In the genomic region with DNA sequence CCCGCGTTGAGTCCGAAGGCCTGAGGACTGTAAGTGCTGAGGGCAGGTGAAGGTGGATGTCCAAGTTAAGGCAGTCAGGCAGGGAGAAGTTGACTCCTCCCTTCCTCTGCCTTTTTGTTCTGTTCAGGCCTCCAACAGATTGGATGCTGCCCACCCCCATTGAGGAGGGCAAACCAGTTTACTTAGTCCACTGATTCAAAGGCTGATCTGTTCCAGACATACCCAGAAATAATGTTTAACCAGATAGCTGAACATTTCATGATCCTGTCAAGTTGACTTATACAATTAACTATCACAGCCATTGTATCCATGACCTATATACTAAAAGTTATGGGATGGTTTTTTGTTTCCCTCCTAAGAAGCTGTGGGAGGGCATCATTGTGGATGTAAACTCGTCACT, we compare ENCODE assay signal across 21 cellular contexts. TPM values are rescaled to one million over a fixed set of nuclear protein-coding genes. Genes with fewer than 3 reads are reported as not detected.
DNase-seq lines count a peak whose midpoint lies in the region; ATAC-seq and TF ChIP-seq lines count a peak whose summit lies in the region.
"Had no signal": no experiment of that assay in that cellular context is flagged by ENCODE, and none has a peak within 500 bp of the region (broad histone marks: within the 10 kb centered on the region; RNA-seq: fewer than 3 reads in every experiment).

No MANE protein-coding gene starts in this region.

- H3K4me3 Mint-ChIP-seq in activated CD4-positive, alpha-beta T cell treated with anti-CD3 and anti-CD28 coated beads for 36 hours = no peak overlapping the region

- H4K8ac ChIP-seq in IMR-90 (ENCODE audit: low read depth in 2 of 2, low read length in 2 of 2) (peak overlapping the region in 1 of 2 experiments; percentile 51; a peak in 2 of 4 replicates), mesenchymal stem cell (ENCODE audit: low read length) (no peak overlapping the region)

- H3K9me3 Mint-ChIP-seq in activated CD4-positive, alpha-beta T cell treated with anti-CD3 and anti-CD28 coated beads for 36 hours (ENCODE audit: low read depth) = peaks cover 2% of the 10 kb centered on the region
- H3K9me3 Mint-ChIP-seq in activated naive CD4-positive, alpha-beta T cell treated with anti-CD3 and anti-CD28 coated beads, Interleukin-2, amount 50 U/mL, for 72 hours = peaks cover 0 to 18% of the 10 kb centered on the region in 2 donors
- H3K9me3 Mint-ChIP-seq: CD4-positive, CD25-positive, alpha-beta regulatory T cell had no signal

- TF ChIP-seq RAD21 in IMR-90 (IDR thresholded peaks at IDR 0.05; ENCODE audit: low read length) = no peak

- TF ChIP-seq POLR2A in IMR-90 (IDR thresholded peaks at IDR 0.05; ENCODE audit: low read depth, low read length) = no peak

- H3K18ac ChIP-seq in IMR-90 (ENCODE audit: low read depth, low read length) = peak overlapping the region; percentile 78
- H3K18ac ChIP-seq in mesenchymal stem cell (ENCODE audit: low read depth in 1 of 2, low read length in 2 of 2) = peak overlapping the region in 1 of 2 experiments; percentile 79

- no peaks in the 10 kb centered on the region for H3K27me3 Mint-ChIP-seq in activated CD4-positive, alpha-beta T cell treated with anti-CD3 and anti-CD28 coated beads for 36 hours

- H3K4ac ChIP-seq in IMR-90 (ENCODE audit: low read depth, low read length) (peak overlapping the region; percentile 79), mesenchymal stem cell (ENCODE audit: low read depth in 1 of 2, low read length in 2 of 2) (no peak overlapping the region)

- H3K27me3 ChIP-seq in IMR-90 (ENCODE audit: control insufficient read depth, insufficient read depth, low read length) = no peaks in the 10 kb centered on the region
- H3K27me3 ChIP-seq in mesenchymal stem cell (ENCODE audit: control insufficient read depth in 1 of 2, insufficient read depth in 1 of 2, low read length in 2 of 2) = no peaks in the 10 kb centered on the region

- dilution Hi-C loops in IMR-90 (cut with HindIII; ENCODE audit: low sequenced_read_pairs, unreplicated experiment) = no loop called here

- H3K9ac ChIP-seq in IMR-90 (ENCODE audit: low read depth, low read length) (no peak overlapping the region), mesenchymal stem cell (ENCODE audit: low read length) (peak overlapping the region; percentile 39)

- H3K36me3 Mint-ChIP-seq in activated CD4-positive, alpha-beta T cell treated with anti-CD3 and anti-CD28 coated beads for 36 hours (ENCODE audit: low read depth) = peaks cover 26% of the 10 kb centered on the region
- peaks cover 17 to 37% of the 10 kb centered on the region in 2 donors for H3K36me3 Mint-ChIP-seq in activated naive CD4-positive, alpha-beta T cell treated with anti-CD3 and anti-CD28 coated beads, Interleukin-2, amount 50 U/mL, for 72 hours
- H3K36me3 Mint-ChIP-seq: CD4-positive, CD25-positive, alpha-beta regulatory T cell had no signal

- in situ Hi-C loops in IMR-90 (cut with MboI; ENCODE audit: low sequenced_read_pairs) = no loop called here

- POLR2A ChIA-PET in activated CD4-positive, alpha-beta T cell treated with anti-CD3 and anti-CD28 coated beads for 36 hours (lab: Charles Lee) = interaction anchor here (1.1 to 2.7 kb wide), 10 partner anchors 9 to 346 kb away, joined by 3 to 51 read pairs (median 10); partner anchors contain the start of gene TNFSF8
- POLR2A ChIA-PET in IMR-90 (lab: Charles Lee; ENCODE audit: unreplicated experiment) = interaction anchor here (0.5 kb wide), 1 partner anchor 790 kb away, joined by 3 read pairs; no protein-coding TSS in a partner anchor

- CTCF ChIA-PET in activated CD4-positive, alpha-beta T cell treated with anti-CD3 and anti-CD28 coated beads for 36 hours (lab: Charles Lee) = interaction anchor here (0.7 to 2.4 kb wide), 11 partner anchors 9 to 324 kb away, joined by 3 to 10 read pairs (median 3); no protein-coding TSS in a partner anchor
- CTCF ChIA-PET in IMR-90 (lab: Yijun Ruan, JAX) = interaction anchor here (0.9 to 2.6 kb wide), 3 partner anchors 9 to 224 kb away, joined by 3 to 18 read pairs (median 4); partner anchors contain the start of gene TEX48

- intact Hi-C loops in activated CD4-positive, alpha-beta T cell treated with anti-CD3 and anti-CD28 coated beads for 36 hours (cut with DNase I, micrococcal nuclease) = loop anchor here (1.0 to 10.0 kb wide), 8 partner anchors 8 to 1994 kb away; partner anchors contain the start of gene TRIM32 (in 1 of the 2)
- intact Hi-C loops in IMR-90 (cut with micrococcal nuclease) = no loop called here

- peak overlapping the region; percentile 74 to 85 for H2BK12ac ChIP-seq in mesenchymal stem cell (ENCODE audit: low read length in 2 of 2)

- H2AK5ac ChIP-seq in IMR-90 (ENCODE audit: low read depth, low read length) (peak overlapping the region; percentile 81), mesenchymal stem cell (ENCODE audit: low read length, severe bottlenecking) (peak overlapping the region; percentile 93)

- no peaks in the 10 kb centered on the region for H3K36me3 ChIP-seq in IMR-90 (ENCODE audit: control insufficient read depth, insufficient read depth, low read length)
- no peaks in the 10 kb centered on the region for H3K36me3 ChIP-seq in mesenchymal stem cell (ENCODE audit: control insufficient read depth in 1 of 2, insufficient read depth in 2 of 2, low read depth in 1 of 2, low read length in 2 of 2)
- H3K36me3 ChIP-seq: heart right ventricle had no signal

- no peak overlapping the region for H2AK9ac ChIP-seq in IMR-90 (replicated peaks; ENCODE audit: low read depth, low read length, poor library complexity)

- peak overlapping the region; percentile 38; the same call in 1 of the 2 replicates for H3K14ac ChIP-seq in IMR-90 (replicated peaks; ENCODE audit: low read depth, low read length)
- H3K14ac ChIP-seq in mesenchymal stem cell (ENCODE audit: low read length in 2 of 2) = no peak overlapping the region

- H3K56ac ChIP-seq in IMR-90 (ENCODE audit: extremely low read depth, insufficient read depth, low read length) = no peak overlapping the region

- H4K91ac ChIP-seq in IMR-90 (ENCODE audit: insufficient read depth, low read depth, low read length) (peak overlapping the region; percentile 47), mesenchymal stem cell (ENCODE audit: low read length) (peak overlapping the region; percentile 70)

- peaks cover 18% of the 10 kb centered on the region for H3K9me1 ChIP-seq in IMR-90 (ENCODE audit: insufficient read depth, low read length)

- peaks cover 94% of the 10 kb centered on the region for H3K4me1 Mint-ChIP-seq in activated CD4-positive, alpha-beta T cell treated with anti-CD3 and anti-CD28 coated beads for 36 hours

- H3K79me1 ChIP-seq in IMR-90 (ENCODE audit: low read depth in 1 of 2, low read length in 2 of 2) = no peaks in the 10 kb centered on the region
- H3K79me1 ChIP-seq in mesenchymal stem cell (replicated peaks; ENCODE audit: low read length, poor library complexity, severe bottlenecking) = no peaks in the 10 kb centered on the region

- no peaks in the 10 kb centered on the region for H3K9me3 ChIP-seq in IMR-90 (ENCODE audit: control insufficient read depth, insufficient read depth, low read length)
- no peaks in the 10 kb centered on the region for H3K9me3 ChIP-seq in mesenchymal stem cell (ENCODE audit: control insufficient read depth, low read length)
- H3K9me3 ChIP-seq: heart right ventricle had no signal

- H3K27ac Mint-ChIP-seq in activated CD4-positive, alpha-beta T cell treated with anti-CD3 and anti-CD28 coated beads for 36 hours = peak overlapping the region; percentile 98
- H3K27ac Mint-ChIP-seq in activated naive CD4-positive, alpha-beta T cell treated with anti-CD3 and anti-CD28 coated beads, Interleukin-2, amount 50 U/mL, for 72 hours = peak overlapping the region; percentile 99

- no CpG with 5 or more reads among the region's 4 CpGs for WGBS in IMR-90 (ENCODE audit: extremely low coverage in 2 of 2, insufficient read length in 1 of 2), 2 experiments
- WGBS in mesenchymal stem cell = 82% methylated on average over 4 of the region's 4 CpGs

- peak overlapping the region; percentile 9 for H4K5ac ChIP-seq in IMR-90 (ENCODE audit: low read depth, low read length)

- no peak overlapping the region for H3K27ac ChIP-seq in IMR-90 (ENCODE audit: insufficient read depth, low read length)
- H3K27ac ChIP-seq in mesenchymal stem cell (ENCODE audit: low read length, poor library complexity, severe bottlenecking) = peak overlapping the region; percentile 84
- H3K27ac ChIP-seq: 22Rv1, coronary artery had no signal

- H2BK120ac ChIP-seq in IMR-90 (ENCODE audit: low read depth, low read length) = peak overlapping the region; percentile 86
- H2BK120ac ChIP-seq in mesenchymal stem cell (ENCODE audit: low read depth, low read length) = no peak overlapping the region

- BruUV-seq in IMR-90 (replicated peaks; lab: Mats Ljungman, UMichigan) = no TSS peak

- peak overlapping the region; percentile 63 for H2BK15ac ChIP-seq in IMR-90 (ENCODE audit: low read depth, low read length)
- H2BK15ac ChIP-seq in mesenchymal stem cell (ENCODE audit: low read depth, poor library complexity, severe bottlenecking) = no peak overlapping the region

- peak overlapping the region; percentile 1 for H2BK5ac ChIP-seq in IMR-90 (ENCODE audit: low read depth, low read length, poor library complexity, severe bottlenecking)
- H2BK5ac ChIP-seq in mesenchymal stem cell (ENCODE audit: low read depth, low read length, poor library complexity, severe bottlenecking) = peak overlapping the region; percentile 47

- TF ChIP-seq CTCF in IMR-90 (conservative IDR thresholded peaks at IDR 0.05; ENCODE audit: low read depth, low read length) = no peak

- H2AFZ ChIP-seq in IMR-90 (replicated peaks; ENCODE audit: low read length, poor library complexity) = no peak overlapping the region
- no peak overlapping the region for H2AFZ ChIP-seq in mesenchymal stem cell (ENCODE audit: low read depth, low read length)

- peak overlapping the region; percentile 78 for H2BK20ac ChIP-seq in IMR-90 (ENCODE audit: low read depth, low read length)

- H3K4me1 ChIP-seq in IMR-90 (ENCODE audit: control insufficient read depth, insufficient read depth, low read length) (peaks cover 13% of the 10 kb centered on the region), mesenchymal stem cell (ENCODE audit: control insufficient read depth, insufficient read depth, low read depth, low read length) (peaks cover 11% of the 10 kb centered on the region)

- no peaks in the 10 kb centered on the region for H4K20me1 ChIP-seq in IMR-90 (ENCODE audit: insufficient read depth, low read length)

- H3K23ac ChIP-seq in IMR-90 (ENCODE audit: low read depth, low read length) (no peak overlapping the region; the same call in 1 of the 2 replicates), mesenchymal stem cell (ENCODE audit: low read length in 2 of 2) (no peak overlapping the region)

- no peak for ATAC-seq in activated CD4-positive, alpha-beta T cell treated with anti-CD3 and anti-CD28 coated beads for 36 hours
- no peak for ATAC-seq in IMR-90 (ENCODE audit: low read depth)
- ATAC-seq in activated naive CD4-positive, alpha-beta T cell treated with anti-CD3 and anti-CD28 coated beads, Interleukin-2, amount 50 U/mL, for 72 hours = no peak
- ATAC-seq in GM18858 (IDR thresholded peaks at IDR 0.05; ENCODE audit: unreplicated experiment) = no peak
- ATAC-seq: heart right ventricle, Right ventricle myocardium inferior had no signal

- DNase-seq in activated CD4-positive, alpha-beta T cell treated with anti-CD3 and anti-CD28 coated beads for 36 hours = peak; percentile 30
- no peak for DNase-seq in activated CD4-positive, alpha-beta T cell treated with anti-CD3 and anti-CD28 coated beads for 1 hour
- DNase-seq in IMR-90 = no peak
- peak in 1 of 2 donors; percentile 22 for DNase-seq in activated naive CD4-positive, alpha-beta T cell treated with anti-CD3 and anti-CD28 coated beads, Interleukin-2, amount 50 U/mL, for 72 hours (ENCODE audit: low spot score in 2 of 2)
- no peak for DNase-seq in mesenchymal stem cell
- no peak for DNase-seq in NCI-H2107 (lab: John Stamatoyannopoulos, UW)
- no peak for DNase-seq in HuH-7 (ENCODE audit: low spot score)
- DNase-seq: activated CD8-positive, alpha-beta memory T cell treated with anti-CD3 and anti-CD28 coated beads for 24 hours; erythroblast; H7; heart right ventricle; kidney; NCI-H2171 treated with DMSO at 0.1 percent for 48 hours; occipital lobe had no signal

- H3K4me2 ChIP-seq in IMR-90 (ENCODE audit: low read depth, low read length) (no peak overlapping the region), mesenchymal stem cell (ENCODE audit: low read length, poor library complexity, severe bottlenecking) (no peak overlapping the region)

- H3K4me3 ChIP-seq in IMR-90 (ENCODE audit: insufficient read depth, low read depth, low read length) = no peak overlapping the region
- no peak overlapping the region for H3K4me3 ChIP-seq in mesenchymal stem cell (ENCODE audit: insufficient read depth in 1 of 2, low read depth in 1 of 2, low read length in 2 of 2)
- H3K4me3 ChIP-seq: coronary artery, heart right ventricle, skin epidermis had no signal

RNA-seq across cellular contexts. Expression of gene TEX48, which starts 8.3 kb away (rescaled TPM):
- under 1 TPM; 0.69 to 0.75 TPM for total RNA-seq in activated CD4-positive, alpha-beta T cell treated with anti-CD3 and anti-CD28 coated beads for 36 hours
- total RNA-seq in IMR-90 (2012; rRNA removed) = not detected in 2 replicates
- not detected in 2 replicates for polyA plus RNA-seq in IMR-90 (2012; rRNA removed)
- polyA plus RNA-seq in IMR-90 (2012; cell fraction: cytosol; rRNA removed) = not detected in 2 replicates
- polyA plus RNA-seq in IMR-90 (2012; cell fraction: nucleus; rRNA removed; ENCODE audit: low replicate concordance) = not detected in 2 replicates
- total RNA-seq in activated naive CD4-positive, alpha-beta T cell treated with anti-CD3 and anti-CD28 coated beads, Interleukin-2, amount 50 U/mL, for 72 hours = not detected
- not detected for polyA plus RNA-seq in mesenchymal stem cell (2013, experiment 1 of 2)
- polyA plus RNA-seq in mesenchymal stem cell (2013, experiment 2 of 2) = not detected
- total RNA-seq: CD4-positive, CD25-positive, alpha-beta regulatory T cell; H7; heart right ventricle; kidney; mononuclear cell; occipital lobe; Right ventricle myocardium inferior had no signal
- polyA plus RNA-seq: CD4-positive, CD25-positive, alpha-beta regulatory T cell; heart right ventricle had no signal

RNA-seq across cellular contexts. Expression of gene TEX53, which starts 32.7 kb away (rescaled TPM):
- not detected for total RNA-seq in activated CD4-positive, alpha-beta T cell treated with anti-CD3 and anti-CD28 coated beads for 36 hours
- not detected in 2 replicates for total RNA-seq in IMR-90 (2012; rRNA removed)
- polyA plus RNA-seq in IMR-90 (2012; rRNA removed) = not detected in 2 replicates
- not detected in 2 replicates for polyA plus RNA-seq in IMR-90 (2012; cell fraction: cytosol; rRNA removed)
- polyA plus RNA-seq in IMR-90 (2012; cell fraction: nucleus; rRNA removed; ENCODE audit: low replicate concordance) = not detected in 2 replicates
- not detected for total RNA-seq in activated naive CD4-positive, alpha-beta T cell treated with anti-CD3 and anti-CD28 coated beads, Interleukin-2, amount 50 U/mL, for 72 hours
- not detected for polyA plus RNA-seq in mesenchymal stem cell (2013, experiment 1 of 2)
- not detected for polyA plus RNA-seq in mesenchymal stem cell (2013, experiment 2 of 2)
- total RNA-seq: CD4-positive, CD25-positive, alpha-beta regulatory T cell; H7; heart right ventricle; kidney; mononuclear cell; occipital lobe; Right ventricle myocardium inferior had no signal
- polyA plus RNA-seq: CD4-positive, CD25-positive, alpha-beta regulatory T cell; heart right ventricle had no signal
